8 cellular contexts compared by ENCODE assay signal in the genomic region with DNA sequence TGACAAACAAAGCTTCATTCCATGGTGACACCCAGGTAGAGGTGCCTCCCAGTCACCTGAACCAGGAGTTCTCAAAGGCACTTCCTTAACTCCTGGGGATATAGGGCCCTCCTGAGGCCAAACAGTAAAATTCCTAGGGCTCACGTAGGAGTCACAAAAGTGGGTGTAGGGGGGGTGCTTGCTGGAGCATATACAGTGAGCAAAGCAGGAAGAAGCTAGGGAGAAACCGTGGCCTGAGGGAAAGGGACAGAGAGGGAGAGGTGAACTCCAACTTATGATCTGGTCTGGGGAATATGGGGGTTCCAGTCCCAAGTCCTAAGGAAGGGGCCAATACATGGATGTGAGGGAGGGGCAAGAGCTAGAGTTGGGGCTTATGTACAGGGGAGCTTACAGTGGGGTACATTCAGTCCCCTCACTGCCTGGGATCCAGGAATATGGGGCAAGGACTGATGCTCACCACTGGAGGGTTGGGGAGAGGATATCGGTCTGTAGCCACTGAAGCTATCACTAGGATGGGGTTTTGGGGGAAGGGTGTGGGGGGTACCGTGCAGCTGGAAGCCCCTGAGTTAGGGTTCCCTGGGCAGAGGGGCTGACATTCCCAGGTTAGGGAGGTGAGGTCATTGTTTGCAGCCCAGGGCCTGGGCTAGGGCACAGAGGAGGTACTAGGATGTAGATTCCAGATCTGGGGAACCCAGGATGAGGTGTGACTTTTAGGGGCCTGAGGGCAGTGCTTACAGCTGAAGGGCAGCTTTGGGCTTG.
A peak's percentile ranks its signal among the peaks of the same experiment; 100 is the strongest.
DNase-seq lines count a peak whose midpoint lies in the region; ATAC-seq and TF ChIP-seq lines count a peak whose summit lies in the region.

No MANE protein-coding gene starts in this region.

- H3K79me2 ChIP-seq in OCI-LY3 (ENCODE audit: low read length) (peaks cover 41% of the 10 kb centered on the region), parathyroid adenoma (peaks cover 20% of the 10 kb centered on the region)

- peaks cover 4% of the 10 kb centered on the region for H3K36me3 ChIP-seq in OCI-LY3 (replicated peaks; ENCODE audit: low read depth, low read length)
- no peaks in the 10 kb centered on the region for H3K36me3 ChIP-seq in parathyroid adenoma (ENCODE audit: control insufficient read depth, insufficient read depth, low read length)

- H2AFZ ChIP-seq in OCI-LY3 (ENCODE audit: low read depth, low read length): no peak overlapping the region
- H2AFZ ChIP-seq in parathyroid adenoma: peak overlapping the region; percentile 2

- H3K27ac ChIP-seq in OCI-LY3 (ENCODE audit: low read length) (no peak overlapping the region), epithelial cell of prostate (peak overlapping the region; percentile 99), parathyroid adenoma (peak overlapping the region; percentile 92)

- 0 out of 2 replicates have a peak, but pooled peaks cover 1% of the 10 kb centered on the region for H4K20me1 ChIP-seq in OCI-LY3 (ENCODE audit: insufficient read depth, low read length)

- ATAC-seq in GM19397 (IDR thresholded peaks at IDR 0.05; ENCODE audit: unreplicated experiment) (no peak), HG02678 (IDR thresholded peaks at IDR 0.05; ENCODE audit: unreplicated experiment) (no peak), GM18907 (IDR thresholded peaks at IDR 0.05; ENCODE audit: unreplicated experiment) (no peak)

- H3K4me1 ChIP-seq in OCI-LY3 (ENCODE audit: low read length) (peaks cover 18% of the 10 kb centered on the region), parathyroid adenoma (peaks cover 42% of the 10 kb centered on the region)

- H3K4me3 ChIP-seq in OCI-LY3 (ENCODE audit: low read length): peak overlapping the region; percentile 91
- H3K4me3 ChIP-seq in parathyroid adenoma (ENCODE audit: low read depth, low read length): peak overlapping the region; percentile 94

- H3K9ac ChIP-seq in OCI-LY3 (ENCODE audit: low read length) (peak overlapping the region; percentile 89), parathyroid adenoma (peak overlapping the region; percentile 39)

- DNase-seq in ELR (ENCODE audit: low read depth) (peak; percentile 58), epithelial cell of prostate (ENCODE audit: low read depth, low spot score) (no peak), NCI-H524 treated with DMSO at 0.1 percent for 48 hours (lab: John Stamatoyannopoulos, UW) (no peak)

- H3K27me3 ChIP-seq in OCI-LY3 (ENCODE audit: low read depth, low read length) (no peaks in the 10 kb centered on the region), parathyroid adenoma (ENCODE audit: control insufficient read depth, insufficient read depth, low read length) (no peaks in the 10 kb centered on the region)

- H3K9me3 ChIP-seq in OCI-LY3 (ENCODE audit: insufficient read depth, low read length): no peaks in the 10 kb centered on the region
- H3K9me3 ChIP-seq in parathyroid adenoma (ENCODE audit: control insufficient read depth, low read length): no peaks in the 10 kb centered on the region

- H3K4me2 ChIP-seq in OCI-LY3 (ENCODE audit: low read length) (peak overlapping the region; percentile 87), parathyroid adenoma (ENCODE audit: low read length) (peak overlapping the region; percentile 83)

- TF ChIP-seq CTCF in OCI-LY3 (IDR thresholded peaks at IDR 0.05; ENCODE audit: low read depth, low read length) (peak; percentile 14; the same call in 1 of the 2 replicates), parathyroid adenoma (IDR thresholded peaks at IDR 0.05) (peak; percentile 47)
